Comparison of ENCODE assay signal across 9 cellular contexts in genomic region chr4:86895692-86896488, GRCh38. TPM values are rescaled to one million over a fixed set of nuclear protein-coding genes. Genes with fewer than 3 reads are reported as not detected.
A peak's percentile ranks its signal among the peaks of the same experiment; 100 is the strongest.
DNase-seq lines count a peak whose midpoint lies in the region; ATAC-seq and TF ChIP-seq lines count a peak whose summit lies in the region.
"Had no signal": no experiment of that assay in that cellular context is flagged by ENCODE, and none has a peak within 500 bp of the region (broad histone marks: within the 10 kb centered on the region; RNA-seq: fewer than 3 reads in every experiment).

No MANE protein-coding gene starts in this region.

- H3K27me3 Mint-ChIP-seq in Caco-2 (ENCODE audit: insufficient read depth, unreplicated experiment), result no peaks in the 10 kb centered on the region
- peaks cover 24% of the 10 kb centered on the region for H3K27me3 Mint-ChIP-seq in activated naive CD4-positive, alpha-beta T cell treated with anti-CD3 and anti-CD28 coated beads, Interleukin-2, amount 10 ng/mL, durations not matched to agents 7 days and 5 days

- H3K4me3 ChIP-seq in Caco-2 (ENCODE audit: low read depth, low read length) (no peak overlapping the region), body of pancreas (no peak overlapping the region)
- H3K4me3 ChIP-seq: SJSA1 had no signal

- H3K27ac ChIP-seq in body of pancreas, result no peak overlapping the region
- H3K27ac ChIP-seq: SJSA1 had no signal

- CTCF ChIA-PET in Caco-2 (lab: Charles Lee), result interaction anchor here (1.4 kb wide), 1 partner anchor 397 kb away, joined by 10 read pairs; no protein-coding TSS in a partner anchor
- CTCF ChIA-PET in activated naive CD4-positive, alpha-beta T cell treated with anti-CD3 and anti-CD28 coated beads, Interleukin-2, amount 10 ng/mL, durations not matched to agents 7 days and 5 days (lab: Charles Lee), result interaction anchor here (2.1 to 2.5 kb wide), 4 partner anchors 8 to 398 kb away, joined by 6 to 33 read pairs (median 18); no protein-coding TSS in a partner anchor

- 66 to 70% methylated on average over 6 of the region's 6 CpGs for WGBS in body of pancreas, 2 donors

- peaks cover 6% of the 10 kb centered on the region for H3K4me1 Mint-ChIP-seq in Caco-2 (ENCODE audit: low read depth, unreplicated experiment)
- H3K4me1 Mint-ChIP-seq in activated naive CD4-positive, alpha-beta T cell treated with anti-CD3 and anti-CD28 coated beads, Interleukin-2, amount 10 ng/mL, durations not matched to agents 7 days and 5 days, result peaks cover 10% of the 10 kb centered on the region

- H3K36me3 ChIP-seq in Caco-2 (ENCODE audit: control insufficient read depth, insufficient read depth, low read length) (no peaks in the 10 kb centered on the region), body of pancreas (replicated peaks in 1 of 2; ENCODE audit: insufficient read depth in 1 of 2, low read depth in 2 of 2) (no peaks in the 10 kb centered on the region)

- no peaks in the 10 kb centered on the region for H3K4me1 ChIP-seq in Caco-2
- peaks cover 11% of the 10 kb centered on the region for H3K4me1 ChIP-seq in body of pancreas

- DNase-seq in Caco-2 (peak in 1 of 2 experiments; percentile 61), NCI-H748 treated with DMSO at 0.1 percent for 48 hours (lab: John Stamatoyannopoulos, UW) (peak; percentile 36), body of pancreas (peak in 2 of 4 donors; percentile 23 to 61), iris pigment epithelial cell (ENCODE audit: low read depth) (peak; percentile 72), superior temporal gyrus (ENCODE audit: extremely low spot score) (peak; percentile 95)
- DNase-seq in activated naive CD4-positive, alpha-beta T cell treated with anti-CD3 and anti-CD28 coated beads, Interleukin-2, amount 10 ng/mL, durations not matched to agents 7 days and 5 days, result no peak

- no peaks in the 10 kb centered on the region for H3K9me3 Mint-ChIP-seq in Caco-2 (ENCODE audit: unreplicated experiment)
- H3K9me3 Mint-ChIP-seq in activated naive CD4-positive, alpha-beta T cell treated with anti-CD3 and anti-CD28 coated beads, Interleukin-2, amount 10 ng/mL, durations not matched to agents 7 days and 5 days, result no peaks in the 10 kb centered on the region

- H3K36me3 Mint-ChIP-seq in Caco-2 (ENCODE audit: insufficient read depth, unreplicated experiment), result no peaks in the 10 kb centered on the region
- H3K36me3 Mint-ChIP-seq in activated naive CD4-positive, alpha-beta T cell treated with anti-CD3 and anti-CD28 coated beads, Interleukin-2, amount 10 ng/mL, durations not matched to agents 7 days and 5 days, result no peaks in the 10 kb centered on the region

- ATAC-seq in GM19043 (IDR thresholded peaks at IDR 0.05; ENCODE audit: low read depth, unreplicated experiment), result peak; percentile 44
- peak; percentile 59 for ATAC-seq in HG03565 (IDR thresholded peaks at IDR 0.05; ENCODE audit: unreplicated experiment)
- no peak for ATAC-seq in body of pancreas

- no peak overlapping the region for H3K4me3 Mint-ChIP-seq in Caco-2 (ENCODE audit: unreplicated experiment)
- H3K4me3 Mint-ChIP-seq in activated naive CD4-positive, alpha-beta T cell treated with anti-CD3 and anti-CD28 coated beads, Interleukin-2, amount 10 ng/mL, durations not matched to agents 7 days and 5 days, result no peak overlapping the region

- TF ChIP-seq CTCF in Caco-2 (IDR thresholded peaks at IDR 0.05; ENCODE audit: insufficient read depth in 1 of 2, low read depth in 1 of 2, low read length in 1 of 2, severe bottlenecking in 1 of 2, unreplicated experiment in 1 of 2) (peak; percentile 52 to 59), body of pancreas (IDR thresholded peaks at IDR 0.05) (peak; percentile 39 to 89 (median 82))

- H3K9me3 ChIP-seq in Caco-2 (no peaks in the 10 kb centered on the region), body of pancreas (no peaks in the 10 kb centered on the region)
- H3K9me3 ChIP-seq: SJSA1 had no signal

- BruUV-seq in Caco-2 (replicated peaks; lab: Mats Ljungman, UMichigan), result no TSS peak

- no peak for TF ChIP-seq POLR2A in body of pancreas (IDR thresholded peaks at IDR 0.05)

- POLR2A ChIA-PET in Caco-2 (lab: Charles Lee), result no interaction called here

- intact Hi-C loops in Caco-2 (cut with micrococcal nuclease; ENCODE audit: unreplicated experiment), result loop anchor here (1.0 to 5.0 kb wide), 4 partner anchors 243 to 639 kb away; partner anchors contain the start of gene PTPN13
- intact Hi-C loops in body of pancreas (cut with DNase I), result loop anchor here (5.0 kb wide), 1 partner anchor 399 kb away; no protein-coding TSS in a partner anchor

- H3K27me3 ChIP-seq in Caco-2 (replicated peaks; ENCODE audit: control insufficient read depth, insufficient read depth, low read length) (no peaks in the 10 kb centered on the region), body of pancreas (no peaks in the 10 kb centered on the region)
- H3K27me3 ChIP-seq: SJSA1 had no signal

- no peak overlapping the region for H3K27ac Mint-ChIP-seq in Caco-2 (ENCODE audit: unreplicated experiment)
- no peak overlapping the region for H3K27ac Mint-ChIP-seq in activated naive CD4-positive, alpha-beta T cell treated with anti-CD3 and anti-CD28 coated beads, Interleukin-2, amount 10 ng/mL, durations not matched to agents 7 days and 5 days

RNA-seq across cellular contexts. Expression of gene C4orf36, which starts 3.7 kb away (rescaled TPM):
- total RNA-seq in Caco-2 (2022) (2.2 and 2.4 TPM in 2 replicates), body of pancreas (1 to 10 TPM; 1.3 to 3.6 TPM)

RNA-seq across cellular contexts. Expression of gene AFF1, which starts 38.9 kb away (rescaled TPM):
- total RNA-seq in Caco-2 (2022) (45.2 and 48.3 TPM in 2 replicates), body of pancreas (10 to 100 TPM; 42.8 to 57.0 TPM)

RNA-seq across cellular contexts. Expression of gene SLC10A6, which starts 46.7 kb away (rescaled TPM):
- total RNA-seq in Caco-2 (2022), result not detected in 2 replicates
- 1 to 10 TPM in 1 of 2 donors, under 1 TPM in 1; 0.66 to 2.3 TPM for total RNA-seq in body of pancreas
